ENCODE assay signal across 12 cellular contexts in genomic region chr5:160315968-160316367, GRCh38. TPM values are rescaled to one million over a fixed set of nuclear protein-coding genes. Genes with fewer than 3 reads are reported as not detected.
DNase-seq lines count a peak whose midpoint lies in the region; ATAC-seq, FAIRE-seq and TF ChIP-seq lines count a peak whose summit lies in the region.
"Had no signal": no experiment of that assay in that cellular context is flagged by ENCODE, and none has a peak within 500 bp of the region (broad histone marks: within the 10 kb centered on the region; RNA-seq: fewer than 3 reads in every experiment).

No MANE protein-coding gene starts in this region.

- peaks cover 9% of the 10 kb centered on the region for H3K36me3 Mint-ChIP-seq in endothelial cell (ENCODE audit: low read depth, unreplicated experiment)
- H3K36me3 Mint-ChIP-seq: CD4-positive, CD25-positive, alpha-beta regulatory T cell had no signal

- H3K9me3 Mint-ChIP-seq in endothelial cell (ENCODE audit: unreplicated experiment), result no peaks in the 10 kb centered on the region

- DNase-seq in SIG-M5 treated with dmso at 0.1 percent for 504 hours (lab: John Stamatoyannopoulos, UW; ENCODE audit: unreplicated experiment), result peak; percentile 48
- DNase-seq in SIG-M5 (lab: John Stamatoyannopoulos, UW), result no peak
- peak; percentile 92 for DNase-seq in NCI-H69 (lab: John Stamatoyannopoulos, UW)
- no peak for DNase-seq in endothelial cell (ENCODE audit: low spot score)
- DNase-seq in urothelium cell line (ENCODE audit: low spot score), result peak; percentile 79
- no peak for DNase-seq in NCI-H526 (lab: John Stamatoyannopoulos, UW)
- DNase-seq in midbrain (lab: John Stamatoyannopoulos, UW), result no peak
- DNase-seq: activated CD4-positive, alpha-beta T cell treated with anti-CD3 and anti-CD28 coated beads for 36 hours; KG1; stimulated activated CD4-positive, alpha-beta T cell treated with anti-CD3 and anti-CD28 coated beads, Interleukin-1b, Interleukin-23, amount 100 ng/mL, for 48 hours had no signal

- no peak overlapping the region for H3K4me3 Mint-ChIP-seq in endothelial cell (ENCODE audit: unreplicated experiment)
- H3K4me3 Mint-ChIP-seq: activated CD4-positive, alpha-beta T cell treated with anti-CD3 and anti-CD28 coated beads for 36 hours; CD4-positive, CD25-positive, alpha-beta regulatory T cell had no signal

- peak overlapping the region; percentile 39 for H3K27ac Mint-ChIP-seq in endothelial cell (ENCODE audit: unreplicated experiment)
- H3K27ac Mint-ChIP-seq: activated CD4-positive, alpha-beta T cell treated with anti-CD3 and anti-CD28 coated beads for 36 hours; CD4-positive, CD25-positive, alpha-beta regulatory T cell had no signal

- peak; percentile 59 for FAIRE-seq in urothelium cell line (lab: Jason Lieb, UNC)

- ATAC-seq in GM18502 (IDR thresholded peaks at IDR 0.05; ENCODE audit: poor library complexity, unreplicated experiment), result no peak
- ATAC-seq: activated CD4-positive, alpha-beta T cell treated with anti-CD3 and anti-CD28 coated beads for 36 hours had no signal

- peaks cover 30% of the 10 kb centered on the region for H3K4me1 Mint-ChIP-seq in endothelial cell (ENCODE audit: unreplicated experiment)

- TF ChIP-seq CTCF in endothelial cell (IDR thresholded peaks at IDR 0.05; ENCODE audit: unreplicated experiment), result no peak

- peaks cover 6% of the 10 kb centered on the region for H3K27me3 Mint-ChIP-seq in endothelial cell (ENCODE audit: unreplicated experiment)

RNA-seq across cellular contexts. Expression of gene CCNJL, which starts 3.6 kb away (rescaled TPM):
- 65.0 TPM for total RNA-seq in endothelial cell (ENCODE audit: unreplicated experiment)
- total RNA-seq: activated CD4-positive, alpha-beta T cell treated with anti-CD3 and anti-CD28 coated beads for 36 hours; CD4-positive, CD25-positive, alpha-beta regulatory T cell had no signal

RNA-seq across cellular contexts. Expression of gene C1QTNF2, which starts 54.5 kb away (rescaled TPM):
- total RNA-seq in endothelial cell (ENCODE audit: unreplicated experiment), result not detected
- total RNA-seq: activated CD4-positive, alpha-beta T cell treated with anti-CD3 and anti-CD28 coated beads for 36 hours; CD4-positive, CD25-positive, alpha-beta regulatory T cell had no signal

Comparison
In these comparisons a context has a peak if more than half of its experiments do, and no peak if none do; other contexts are left out.
1. DNase-seq: peak in SIG-M5 treated with dmso at 0.1 percent for 504 hours (single experiment), NCI-H69 (single experiment) and urothelium cell line (single experiment); none in SIG-M5 (single experiment), endothelial cell (single experiment), NCI-H526 (0 of 2) and midbrain (single experiment).